In genomic region chr5:172777381-172778222, GRCh38 we compare ENCODE assay signal across 8 cellular contexts. TPM values are rescaled to one million over a fixed set of nuclear protein-coding genes. Genes with fewer than 3 reads are reported as not detected.
DNase-seq lines count a peak whose midpoint lies in the region; ATAC-seq and TF ChIP-seq lines count a peak whose summit lies in the region.

No MANE protein-coding gene starts in this region.

- H2AFZ ChIP-seq in DND-41 (ENCODE audit: low read depth, low read length): peak overlapping the region; percentile 51

- H3K36me3 Mint-ChIP-seq in brain: no peaks in the 10 kb centered on the region

- peak overlapping the region; percentile 34 for H3K27ac ChIP-seq in DND-41 (ENCODE audit: low read length)

- H3K9ac ChIP-seq in DND-41 (ENCODE audit: low read depth, low read length): peak overlapping the region; percentile 26

- no peaks in the 10 kb centered on the region for H3K9me3 ChIP-seq in DND-41 (ENCODE audit: insufficient read depth, low read length, severe bottlenecking)

- H3K4me3 Mint-ChIP-seq in brain: peak overlapping the region in 3 of 5 experiments; percentile 10 to 53 (median 15)

- intact Hi-C loops in lower leg skin (cut with DNase I; ENCODE audit: low total_unique reads): loop anchor here (10.0 kb wide), 1 partner anchor 147 kb away; no protein-coding TSS in a partner anchor

- ATAC-seq in DND-41 (ENCODE audit: insufficient read depth, low read depth) (peak; percentile 98), GM21423 (IDR thresholded peaks at IDR 0.05; ENCODE audit: unreplicated experiment) (peak; percentile 83)

- peaks cover 38% of the 10 kb centered on the region for H3K4me1 Mint-ChIP-seq in brain

- no peaks in the 10 kb centered on the region for H3K36me3 ChIP-seq in DND-41 (ENCODE audit: insufficient read depth, low read length)

- H3K27me3 Mint-ChIP-seq in brain: no peaks in the 10 kb centered on the region

- no peaks in the 10 kb centered on the region for H3K9me3 Mint-ChIP-seq in brain

- peaks cover 17% of the 10 kb centered on the region for H3K4me1 ChIP-seq in DND-41 (ENCODE audit: insufficient read depth, low read length)

- peak; percentile 8 for TF ChIP-seq CTCF in DND-41 (IDR thresholded peaks at IDR 0.05; ENCODE audit: borderline replicate concordance, extremely low read depth, low read length, poor library complexity, severe bottlenecking)
- TF ChIP-seq CTCF in brain (conservative IDR thresholded peaks at IDR 0.05): no peak
- TF ChIP-seq CTCF in lower leg skin (IDR thresholded peaks at IDR 0.05): no peak

- H3K4me3 ChIP-seq in DND-41 (ENCODE audit: low read depth in 1 of 2, low read length in 2 of 2): peak overlapping the region in 1 of 2 experiments; percentile 18; a peak in 2 of 4 replicates
- H3K4me3 ChIP-seq in lower leg skin (ENCODE audit: low read depth, poor library complexity, severe bottlenecking): no peak overlapping the region

- H3K27ac Mint-ChIP-seq in brain: peak overlapping the region in 4 of 5 experiments; percentile 59 to 90 (median 80)

- H4K20me1 ChIP-seq in DND-41 (ENCODE audit: insufficient read depth, low read length): no peaks in the 10 kb centered on the region

- peak; percentile 85 for DNase-seq in DND-41
- DNase-seq in HUDEP-2 (lab: John Stamatoyannopoulos, UW; ENCODE audit: unreplicated experiment in 76 of 76): peak in 50 of 76 experiments; percentile 7 to 62 (median 35)
- peak; percentile 67 for DNase-seq in UCSD-AML1 (lab: John Stamatoyannopoulos, UW; ENCODE audit: unreplicated experiment)
- peak; percentile 95 to 99 for DNase-seq in lower leg skin (ENCODE audit: low spot score in 2 of 2)
- DNase-seq in stimulated activated CD8-positive, alpha-beta memory T cell treated with anti-CD3 and anti-CD28 coated beads, Interleukin-15, amount 100 ng/mL, for 1 hour (ENCODE audit: low read depth): peak; percentile 62
- no peak for DNase-seq in SK-N-DZ (ENCODE audit: low spot score)

- WGBS in lower leg skin, 2 donors: 47 to 50% methylated on average over 14 of the region's 14 CpGs

- no peak for TF ChIP-seq POLR2A in lower leg skin (IDR thresholded peaks at IDR 0.05)

- no peaks in the 10 kb centered on the region for H3K27me3 ChIP-seq in DND-41 (ENCODE audit: insufficient read depth, low read length, poor library complexity)

- peak overlapping the region; percentile 63 for H3K4me2 ChIP-seq in DND-41 (ENCODE audit: insufficient read depth, low read length)

- no peaks in the 10 kb centered on the region for H3K79me2 ChIP-seq in DND-41 (ENCODE audit: insufficient read depth, low read length)

RNA-seq across cellular contexts. Expression of gene DUSP1, which starts 6.6 kb away (rescaled TPM):
- 33.1 TPM for polyA plus RNA-seq in brain (ENCODE audit: insufficient read depth, low read depth, low replicate concordance)
- 1,000 to 10,000 TPM in 3 of 4 donors, 100 to 1,000 TPM in 1; 811 to 2,389 (median 1,820) TPM for total RNA-seq in lower leg skin
- polyA plus RNA-seq in SK-N-DZ (2014; cell fraction: cytosol; rRNA removed): 22.7 and 24.2 TPM in 2 replicates
- polyA plus RNA-seq in SK-N-DZ (2014; cell fraction: nucleus; rRNA removed): 28.9 and 31.9 TPM in 2 replicates

RNA-seq across cellular contexts. Expression of gene ERGIC1, which starts 56.4 kb away (rescaled TPM):
- 73.3 TPM for polyA plus RNA-seq in brain (ENCODE audit: insufficient read depth, low read depth, low replicate concordance)
- 100 to 1,000 TPM in 1 of 4 donors, 10 to 100 TPM in 3; 62.9 to 114 (median 82.6) TPM for total RNA-seq in lower leg skin
- 114 and 117 TPM in 2 replicates for polyA plus RNA-seq in SK-N-DZ (2014; cell fraction: cytosol; rRNA removed)
- polyA plus RNA-seq in SK-N-DZ (2014; cell fraction: nucleus; rRNA removed): 53.9 and 54.7 TPM in 2 replicates
